9 cellular contexts compared by ENCODE assay signal in genomic region chr6:149852180-149852579, GRCh38. TPM values are rescaled to one million over a fixed set of nuclear protein-coding genes. Genes with fewer than 3 reads are reported as not detected.
DNase-seq lines count a peak whose midpoint lies in the region; ATAC-seq lines count a peak whose summit lies in the region.
"Had no signal": no experiment of that assay in that cellular context is flagged by ENCODE, and none has a peak within 500 bp of the region (broad histone marks: within the 10 kb centered on the region; RNA-seq: fewer than 3 reads in every experiment).

No MANE protein-coding gene starts in this region.

- ATAC-seq in HG03565 (IDR thresholded peaks at IDR 0.05; ENCODE audit: unreplicated experiment) (peak; percentile 53), naive B cell (ENCODE audit: low read depth in 2 of 2) (peak; percentile 98 to 99), GM19324 (IDR thresholded peaks at IDR 0.05; ENCODE audit: low FRiP score, unreplicated experiment) (no peak)
- peak; percentile 60 for ATAC-seq in activated T-helper 17 cell treated with anti-CD3 and anti-CD28 coated beads, Interleukin-2, amount 50 U/mL, for 72 hours (replicated peaks)

- peak overlapping the region; percentile 30 for H3K4me3 Mint-ChIP-seq in activated T-helper 17 cell treated with anti-CD3 and anti-CD28 coated beads, Interleukin-2, amount 50 U/mL, for 72 hours
- peak overlapping the region in 6 of 8 donors; percentile 36 to 64 (median 42) for H3K4me3 Mint-ChIP-seq in naive B cell
- H3K4me3 Mint-ChIP-seq: endodermal cell had no signal

- no peaks in the 10 kb centered on the region for H3K27me3 Mint-ChIP-seq in activated T-helper 17 cell treated with anti-CD3 and anti-CD28 coated beads, Interleukin-2, amount 50 U/mL, for 72 hours
- peaks cover 0 to 15% (median 7%) of the 10 kb centered on the region in 3 donors for H3K27me3 Mint-ChIP-seq in naive B cell

- peak; percentile 32 for DNase-seq in GF-D8 (lab: John Stamatoyannopoulos, UW)
- peak; percentile 60 for DNase-seq in naive B cell
- no peak for DNase-seq in NCI-H446 (lab: John Stamatoyannopoulos, UW)
- DNase-seq in activated T-cell treated with anti-CD3 and anti-CD28 coated beads, Interleukin-2, amount 50 U/mL, for 48 hours, result no peak
- no peak for DNase-seq in ecto neural progenitor cell (ENCODE audit: low spot score)
- DNase-seq: endodermal cell had no signal

- H3K4me1 Mint-ChIP-seq in activated T-helper 17 cell treated with anti-CD3 and anti-CD28 coated beads, Interleukin-2, amount 50 U/mL, for 72 hours, result peaks cover 16% of the 10 kb centered on the region
- H3K4me1 Mint-ChIP-seq in naive B cell, result peaks cover 23 to 27% (median 24%) of the 10 kb centered on the region in 3 donors

- no peak overlapping the region for H3K27ac Mint-ChIP-seq in activated T-helper 17 cell treated with anti-CD3 and anti-CD28 coated beads, Interleukin-2, amount 50 U/mL, for 72 hours
- H3K27ac Mint-ChIP-seq in naive B cell, result peak overlapping the region in 4 of 6 donors; percentile 39 to 91 (median 60)
- H3K27ac Mint-ChIP-seq: endodermal cell had no signal

- H3K36me3 Mint-ChIP-seq in activated T-helper 17 cell treated with anti-CD3 and anti-CD28 coated beads, Interleukin-2, amount 50 U/mL, for 72 hours (ENCODE audit: low read depth), result no peaks in the 10 kb centered on the region
- no peaks in the 10 kb centered on the region for H3K36me3 Mint-ChIP-seq in naive B cell

- no peaks in the 10 kb centered on the region for H3K9me3 Mint-ChIP-seq in activated T-helper 17 cell treated with anti-CD3 and anti-CD28 coated beads, Interleukin-2, amount 50 U/mL, for 72 hours
- H3K9me3 Mint-ChIP-seq in naive B cell, result peaks cover 0 to 8% (median 2%) of the 10 kb centered on the region in 7 donors
- H3K9me3 Mint-ChIP-seq: endodermal cell had no signal

RNA-seq across cellular contexts. Expression of gene LRP11, which starts 12.0 kb away (rescaled TPM):
- 1 to 10 TPM; 6.5 to 9.6 TPM for total RNA-seq in activated T-helper 17 cell treated with anti-CD3 and anti-CD28 coated beads, Interleukin-2, amount 50 U/mL, for 72 hours
- polyA plus RNA-seq in naive B cell (ENCODE audit: low read depth in 6 of 6), result under 1 TPM in 2 of 6 donors, not detected in 4; 0.12 to 0.28 TPM

RNA-seq across cellular contexts. Expression of gene RAET1E, which starts 45.7 kb away (rescaled TPM):
- 1 to 10 TPM in 1 of 2 donors, under 1 TPM in 1; 0.99 to 4.9 TPM for total RNA-seq in activated T-helper 17 cell treated with anti-CD3 and anti-CD28 coated beads, Interleukin-2, amount 50 U/mL, for 72 hours
- not detected for polyA plus RNA-seq in naive B cell (ENCODE audit: low read depth in 6 of 6)
- total RNA-seq: endodermal cell had no signal

Comparison
In these comparisons a context has a peak if more than half of its experiments do, and no peak if none do; other contexts are left out.
1. DNase-seq: peak in GF-D8 (single experiment) and naive B cell (single experiment); none in NCI-H446 (0 of 2), activated T-cell treated with anti-CD3 and anti-CD28 coated beads, Interleukin-2, amount 50 U/mL, for 48 hours (0 of 2) and ecto neural progenitor cell (single experiment).